In genomic region chr15:41804361-41804760, GRCh38 we compare ENCODE assay signal across 1 cellular context.
TF ChIP-seq lines count a peak whose summit lies in the region.

No MANE protein-coding gene starts in this region.

TF ChIP-seq in HepG2, 621 proteins besides CTCF, POLR2A, EP300 and RAD21:
- TF ChIP-seq MNT (IDR thresholded peaks at IDR 0.05) = peak; percentile 79
- TF ChIP-seq ZNF160 (CRISPR knock-in tag; IDR thresholded peaks at IDR 0.05) = no peak
